8 cellular contexts compared by ENCODE assay signal in the genomic region with DNA sequence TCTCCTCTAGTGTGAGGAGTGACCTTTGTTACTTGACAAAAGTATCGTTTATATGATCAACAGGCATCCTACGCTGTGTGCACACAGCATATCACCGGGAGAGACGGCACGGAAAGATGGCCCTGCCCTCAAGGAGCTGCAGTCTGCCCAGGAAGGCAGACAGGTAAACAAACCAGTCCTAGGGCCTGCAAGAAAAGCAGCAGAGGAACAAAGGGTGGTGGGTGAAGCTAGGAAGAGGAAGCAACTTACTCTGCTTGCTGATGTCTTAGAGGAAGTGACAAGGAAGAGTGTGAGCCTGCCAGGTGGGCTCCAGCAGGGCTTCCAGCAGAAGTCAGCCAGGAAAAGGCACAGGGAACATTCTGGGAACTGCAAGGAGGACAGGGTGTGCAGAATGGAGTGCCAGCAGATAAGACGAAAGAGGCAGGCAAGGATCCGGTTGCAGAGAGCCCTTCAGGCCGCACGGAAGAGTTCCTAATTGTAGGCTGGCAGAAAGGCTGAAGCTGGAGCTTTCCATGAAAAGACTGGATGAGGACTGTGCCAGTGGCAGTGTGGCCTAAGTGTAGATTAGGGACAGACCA.
DNase-seq lines count a peak whose midpoint lies in the region; ATAC-seq and TF ChIP-seq lines count a peak whose summit lies in the region.

No MANE protein-coding gene starts in this region.

- H3K27ac Mint-ChIP-seq in activated T-helper 1 cell treated with anti-CD3 and anti-CD28 coated beads, Interleukin-12 subunit alpha, Interleukin-12 subunit beta, Interleukin-2, Interleukin-4 antibody, amounts not matched to agents 30 ng/mL and 10 ng/mL and 1 ng/mL, durations not matched to agents 14 hours and 24 hours and 36 hours: peak overlapping the region; percentile 92
- H3K27ac Mint-ChIP-seq in osteocyte (ENCODE audit: unreplicated experiment): peak overlapping the region; percentile 96

- peaks cover 15% of the 10 kb centered on the region for H3K36me3 Mint-ChIP-seq in activated T-helper 1 cell treated with anti-CD3 and anti-CD28 coated beads, Interleukin-12 subunit alpha, Interleukin-12 subunit beta, Interleukin-2, Interleukin-4 antibody, amounts not matched to agents 30 ng/mL and 10 ng/mL and 1 ng/mL, durations not matched to agents 14 hours and 24 hours and 36 hours (ENCODE audit: low read depth)
- H3K36me3 Mint-ChIP-seq in osteocyte (ENCODE audit: unreplicated experiment): no peaks in the 10 kb centered on the region

- peak; percentile 18 for DNase-seq in activated T-cell treated with anti-CD3 and anti-CD28 coated beads for 1 hour (ENCODE audit: low read depth)
- DNase-seq in activated T-cell treated with anti-CD3 and anti-CD28 coated beads for 4 hours: no peak
- peak; percentile 29 for DNase-seq in NCI-H82 treated with DMSO at 0.1 percent for 48 hours (lab: John Stamatoyannopoulos, UW; ENCODE audit: unreplicated experiment)
- DNase-seq in activated T-helper 1 cell treated with anti-CD3 and anti-CD28 coated beads, Interleukin-12 subunit alpha, Interleukin-12 subunit beta, Interleukin-2, Interleukin-4 antibody, amounts not matched to agents 30 ng/mL and 10 ng/mL and 1 ng/mL, durations not matched to agents 14 hours and 24 hours and 36 hours (ENCODE audit: low spot score): peak; percentile 6
- DNase-seq in germinal center (ENCODE audit: low spot score): peak; percentile 74
- no peak for DNase-seq in osteocyte (ENCODE audit: extremely low spot score, unreplicated experiment)
- no peak for DNase-seq in NCI-H2107 treated with DMSO at 0.1 percent for 48 hours (lab: John Stamatoyannopoulos, UW; ENCODE audit: unreplicated experiment)

- H3K4me3 Mint-ChIP-seq in activated T-helper 1 cell treated with anti-CD3 and anti-CD28 coated beads, Interleukin-12 subunit alpha, Interleukin-12 subunit beta, Interleukin-2, Interleukin-4 antibody, amounts not matched to agents 30 ng/mL and 10 ng/mL and 1 ng/mL, durations not matched to agents 14 hours and 24 hours and 36 hours: peak overlapping the region; percentile 91
- H3K4me3 Mint-ChIP-seq in osteocyte (ENCODE audit: unreplicated experiment): peak overlapping the region; percentile 84

- TF ChIP-seq CTCF in osteocyte (IDR thresholded peaks at IDR 0.05): no peak

- peaks cover 4% of the 10 kb centered on the region for H3K9me3 Mint-ChIP-seq in activated T-helper 1 cell treated with anti-CD3 and anti-CD28 coated beads, Interleukin-12 subunit alpha, Interleukin-12 subunit beta, Interleukin-2, Interleukin-4 antibody, amounts not matched to agents 30 ng/mL and 10 ng/mL and 1 ng/mL, durations not matched to agents 14 hours and 24 hours and 36 hours
- H3K9me3 Mint-ChIP-seq in osteocyte (ENCODE audit: unreplicated experiment): no peaks in the 10 kb centered on the region

- ATAC-seq in HG03135 (IDR thresholded peaks at IDR 0.05; ENCODE audit: unreplicated experiment): no peak

- intact Hi-C loops in activated T-helper 1 cell treated with anti-CD3 and anti-CD28 coated beads, Interleukin-12 subunit alpha, Interleukin-12 subunit beta, Interleukin-2, Interleukin-4 antibody, amounts not matched to agents 30 ng/mL and 10 ng/mL and 1 ng/mL, durations not matched to agents 14 hours and 24 hours and 36 hours (cut with micrococcal nuclease): loop anchor here (1.0 to 5.0 kb wide), 11 partner anchors 16 to 279 kb away; no protein-coding TSS in a partner anchor

- H3K4me1 Mint-ChIP-seq in activated T-helper 1 cell treated with anti-CD3 and anti-CD28 coated beads, Interleukin-12 subunit alpha, Interleukin-12 subunit beta, Interleukin-2, Interleukin-4 antibody, amounts not matched to agents 30 ng/mL and 10 ng/mL and 1 ng/mL, durations not matched to agents 14 hours and 24 hours and 36 hours (ENCODE audit: low read depth): peaks cover 51% of the 10 kb centered on the region
- H3K4me1 Mint-ChIP-seq in osteocyte (ENCODE audit: unreplicated experiment): peaks cover 15% of the 10 kb centered on the region

- H3K27me3 Mint-ChIP-seq in activated T-helper 1 cell treated with anti-CD3 and anti-CD28 coated beads, Interleukin-12 subunit alpha, Interleukin-12 subunit beta, Interleukin-2, Interleukin-4 antibody, amounts not matched to agents 30 ng/mL and 10 ng/mL and 1 ng/mL, durations not matched to agents 14 hours and 24 hours and 36 hours (ENCODE audit: insufficient read depth): no peaks in the 10 kb centered on the region
- H3K27me3 Mint-ChIP-seq in osteocyte (ENCODE audit: unreplicated experiment): no peaks in the 10 kb centered on the region

Comparison
In these comparisons a context has a peak if more than half of its experiments do, and no peak if none do; other contexts are left out.
1. DNase-seq: peak in activated T-cell treated with anti-CD3 and anti-CD28 coated beads for 1 hour (single experiment), NCI-H82 treated with DMSO at 0.1 percent for 48 hours (single experiment), activated T-helper 1 cell treated with anti-CD3 and anti-CD28 coated beads, Interleukin-12 subunit alpha, Interleukin-12 subunit beta, Interleukin-2, Interleukin-4 antibody, amounts not matched to agents 30 ng/mL and 10 ng/mL and 1 ng/mL, durations not matched to agents 14 hours and 24 hours and 36 hours (single experiment) and germinal center (single experiment); none in activated T-cell treated with anti-CD3 and anti-CD28 coated beads for 4 hours (single experiment), osteocyte (single experiment) and NCI-H2107 treated with DMSO at 0.1 percent for 48 hours (single experiment).